ENCODE assay signal across 28 cellular contexts in the genomic region with DNA sequence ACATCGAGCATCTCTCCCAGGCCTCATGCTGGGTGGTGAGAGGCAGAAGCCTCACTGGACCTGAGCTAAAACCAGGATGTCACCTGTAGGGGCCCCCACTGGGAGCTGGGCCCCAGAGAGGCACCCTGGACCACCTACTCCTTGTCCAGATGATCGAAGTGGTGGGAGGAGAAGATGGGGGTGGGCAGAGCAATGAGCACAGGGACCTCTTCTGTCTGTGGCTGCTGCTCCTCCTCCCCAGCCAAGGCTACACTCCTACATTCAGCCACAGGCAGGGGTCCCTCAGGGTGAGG.
"Had no signal": no experiment of that assay in that cellular context is flagged by ENCODE, and none has a peak within 500 bp of the region (broad histone marks: within the 10 kb centered on the region; RNA-seq: fewer than 3 reads in every experiment).

No MANE protein-coding gene starts in this region.

- H3K27ac Mint-ChIP-seq: activated CD8-positive, alpha-beta T cell treated with anti-CD3 and anti-CD28 coated beads, Interleukin-2, amount 10 ng/mL, durations not matched to agents 7 days and 5 days; activated naive CD4-positive, alpha-beta T cell treated with anti-CD3 and anti-CD28 coated beads, Interleukin-2, amount 50 U/mL, for 24 hours; activated naive CD8-positive, alpha-beta T cell treated with anti-CD3 and anti-CD28 coated beads, Interleukin-2, amount 10 ng/mL, durations not matched to agents 7 days and 5 days; activated T-cell treated with anti-CD3 and anti-CD28 coated beads, Interleukin-2, amount 50 U/mL, for 24 hours; activated T-helper 2 cell treated with anti-CD3 and anti-CD28 coated beads, Interferon-gamma antibody, Interleukin-2, Interleukin-4, amounts not matched to agents 10 μg/mL and 5 μg/mL and 100 μg/mL, durations not matched to agents 14 hours and 24 hours and 36 hours had no signal

- DNase-seq: activated CD4-positive, alpha-beta T cell treated with anti-CD3 and anti-CD28 coated beads for 1 hour; activated CD4-positive, alpha-beta T cell treated with anti-CD3 and anti-CD28 coated beads for 48 hours; activated CD4-positive, CD25-positive, alpha-beta regulatory T cell; activated CD8-positive, alpha-beta T cell treated with anti-CD3 and anti-CD28 coated beads, Interleukin-2, amount 10 ng/mL, durations not matched to agents 7 days and 5 days; activated gamma-delta T cell; activated naive CD4-positive, alpha-beta T cell treated with Interleukin-2 at 50 U/mL for 16 hours; activated naive CD8-positive, alpha-beta T cell treated with anti-CD3 and anti-CD28 coated beads, Interleukin-2, amount 10 ng/mL, durations not matched to agents 7 days and 5 days; amygdala; Karpas-422; KBM-7; NCI-H1048; NCI-H1105 treated with DMSO at 0.1 percent for 48 hours; NCI-H1436; NCI-H1694; NCI-H1930; NCI-H2081 treated with DMSO at 0.1 percent for 48 hours; NCI-H345; NCI-H526; NCI-H748 treated with DMSO at 0.1 percent for 48 hours; NK-92 treated with Interleukin-12 subunit alpha and Interleukin-12 subunit beta, amount 100 ng/mL, for 24 hours; PC-3; SIG-M5; T1000; WERI-Rb-1 had no signal

- H3K9me3 Mint-ChIP-seq: activated naive CD4-positive, alpha-beta T cell treated with anti-CD3 and anti-CD28 coated beads, Interleukin-2, amount 50 U/mL, for 24 hours; activated naive CD8-positive, alpha-beta T cell treated with anti-CD3 and anti-CD28 coated beads, Interleukin-2, amount 10 ng/mL, durations not matched to agents 7 days and 5 days; activated T-cell treated with anti-CD3 and anti-CD28 coated beads, Interleukin-2, amount 50 U/mL, for 24 hours; activated T-helper 2 cell treated with anti-CD3 and anti-CD28 coated beads, Interferon-gamma antibody, Interleukin-2, Interleukin-4, amounts not matched to agents 10 μg/mL and 5 μg/mL and 100 μg/mL, durations not matched to agents 14 hours and 24 hours and 36 hours had no signal

- H3K36me3 Mint-ChIP-seq: activated naive CD4-positive, alpha-beta T cell treated with anti-CD3 and anti-CD28 coated beads, Interleukin-2, amount 50 U/mL, for 24 hours; activated naive CD8-positive, alpha-beta T cell treated with anti-CD3 and anti-CD28 coated beads, Interleukin-2, amount 10 ng/mL, durations not matched to agents 7 days and 5 days had no signal

- ATAC-seq: activated CD8-positive, alpha-beta T cell treated with anti-CD3 and anti-CD28 coated beads, Interleukin-2, amount 10 ng/mL, durations not matched to agents 7 days and 5 days; PC-3; Right ventricle myocardium inferior had no signal

- H3K4me1 Mint-ChIP-seq: activated naive CD4-positive, alpha-beta T cell treated with anti-CD3 and anti-CD28 coated beads, Interleukin-2, amount 50 U/mL, for 24 hours; activated naive CD8-positive, alpha-beta T cell treated with anti-CD3 and anti-CD28 coated beads, Interleukin-2, amount 10 ng/mL, durations not matched to agents 7 days and 5 days had no signal

- H3K4me3 Mint-ChIP-seq: activated CD8-positive, alpha-beta T cell treated with anti-CD3 and anti-CD28 coated beads, Interleukin-2, amount 10 ng/mL, durations not matched to agents 7 days and 5 days; activated naive CD4-positive, alpha-beta T cell treated with anti-CD3 and anti-CD28 coated beads, Interleukin-2, amount 50 U/mL, for 24 hours; activated naive CD8-positive, alpha-beta T cell treated with anti-CD3 and anti-CD28 coated beads, Interleukin-2, amount 10 ng/mL, durations not matched to agents 7 days and 5 days; activated T-cell treated with anti-CD3 and anti-CD28 coated beads, Interleukin-2, amount 50 U/mL, for 24 hours had no signal
